Comparison of ENCODE assay signal across 9 cellular contexts in the genomic region with DNA sequence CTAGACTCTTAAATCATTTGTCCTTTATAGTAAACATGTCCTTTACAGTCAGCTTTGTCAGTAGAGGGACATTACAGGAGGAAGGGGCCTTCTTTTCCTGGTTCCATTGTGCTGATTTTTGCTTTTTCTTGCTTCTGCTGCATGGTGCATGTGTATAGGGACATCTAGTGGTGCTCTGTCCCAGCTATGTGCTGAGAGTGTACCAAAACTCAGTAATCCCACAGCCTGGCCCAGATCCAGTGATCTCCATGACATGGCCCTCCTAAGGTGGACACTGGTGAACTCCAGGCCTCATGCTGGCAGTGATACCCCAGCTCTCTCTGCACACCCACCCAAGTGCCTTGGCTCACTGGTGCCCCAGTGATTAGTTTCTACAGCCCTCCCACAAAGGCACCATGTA. TPM values are rescaled to one million over a fixed set of nuclear protein-coding genes. Genes with fewer than 3 reads are reported as not detected.
DNase-seq lines count a peak whose midpoint lies in the region; ATAC-seq and TF ChIP-seq lines count a peak whose summit lies in the region.
"Had no signal": no experiment of that assay in that cellular context is flagged by ENCODE, and none has a peak within 500 bp of the region (broad histone marks: within the 10 kb centered on the region; RNA-seq: fewer than 3 reads in every experiment).

No MANE protein-coding gene starts in this region.

- H2BK120ac ChIP-seq in mesenchymal stem cell (ENCODE audit: low read depth, low read length) = no peak overlapping the region

- no peaks in the 10 kb centered on the region for H3K9me2 ChIP-seq in DOHH2 (replicated peaks; ENCODE audit: control insufficient read depth, low read length)

- H2BK12ac ChIP-seq in mesenchymal stem cell (ENCODE audit: low read length in 2 of 2) = no peak overlapping the region

- H3K4me2 ChIP-seq in DOHH2 (ENCODE audit: low read length) (no peak overlapping the region), mesenchymal stem cell (ENCODE audit: low read length, poor library complexity, severe bottlenecking) (no peak overlapping the region)

- no peak overlapping the region for H2AFZ ChIP-seq in mesenchymal stem cell (ENCODE audit: low read depth, low read length)

- H4K91ac ChIP-seq in mesenchymal stem cell (ENCODE audit: low read length) = no peak overlapping the region

- H4K20me1 ChIP-seq in DOHH2 (ENCODE audit: control insufficient read depth, insufficient read depth, low read depth, low read length) = no peaks in the 10 kb centered on the region

- peak; percentile 77 for ATAC-seq in body of pancreas
- no peak for ATAC-seq in GM19397 (IDR thresholded peaks at IDR 0.05; ENCODE audit: unreplicated experiment)
- no peak for ATAC-seq in HG03378 (IDR thresholded peaks at IDR 0.05; ENCODE audit: unreplicated experiment)
- ATAC-seq: activated naive CD4-positive, alpha-beta T cell treated with anti-CD3 and anti-CD28 coated beads, Interleukin-2, amount 50 U/mL, for 72 hours had no signal

- no peak overlapping the region for H2AK5ac ChIP-seq in mesenchymal stem cell (ENCODE audit: low read length, severe bottlenecking)

- H3K27me3 ChIP-seq in DOHH2 (ENCODE audit: control insufficient read depth, low read length) (no peaks in the 10 kb centered on the region), body of pancreas (no peaks in the 10 kb centered on the region), mesenchymal stem cell (ENCODE audit: control insufficient read depth in 1 of 2, insufficient read depth in 1 of 2, low read length in 2 of 2) (peaks cover 0 to 3% of the 10 kb centered on the region in 2 experiments)
- H3K27me3 ChIP-seq: SJSA1 had no signal

- peak overlapping the region in 1 of 2 experiments; percentile 55 for H3K14ac ChIP-seq in mesenchymal stem cell (ENCODE audit: low read length in 2 of 2)

- H3K9ac ChIP-seq in mesenchymal stem cell (ENCODE audit: low read length) = no peak overlapping the region

- DNase-seq in HT-29 (ENCODE audit: low spot score) (peak; percentile 20), body of pancreas (peak; percentile 41 to 67 (median 52)), mesenchymal stem cell (peak; percentile 32), amniotic stem cell (lab: John Stamatoyannopoulos, UW) (no peak)

- no peak for TF ChIP-seq POLR2A in body of pancreas (IDR thresholded peaks at IDR 0.05)

- no peak overlapping the region for H3K23ac ChIP-seq in mesenchymal stem cell (ENCODE audit: low read length in 2 of 2)

- no peak overlapping the region for H4K8ac ChIP-seq in mesenchymal stem cell (ENCODE audit: low read length)

- H3K27ac ChIP-seq in DOHH2 (ENCODE audit: low read depth, low read length) = no peak overlapping the region
- peak overlapping the region in 2 of 4 donors; percentile 59 to 63 for H3K27ac ChIP-seq in body of pancreas
- no peak overlapping the region for H3K27ac ChIP-seq in mesenchymal stem cell (ENCODE audit: low read length, poor library complexity, severe bottlenecking)
- H3K27ac ChIP-seq: SJSA1 had no signal

- H3K9me3 ChIP-seq in DOHH2 (ENCODE audit: control insufficient read depth, insufficient read depth, low read length) (no peaks in the 10 kb centered on the region), body of pancreas (no peaks in the 10 kb centered on the region), mesenchymal stem cell (ENCODE audit: control insufficient read depth, low read length) (no peaks in the 10 kb centered on the region)
- H3K9me3 ChIP-seq: SJSA1 had no signal

- intact Hi-C loops in body of pancreas (cut with DNase I) = no loop called here

- H3K79me2 ChIP-seq in DOHH2 (ENCODE audit: control insufficient read depth, low read length) = no peaks in the 10 kb centered on the region

- no peaks in the 10 kb centered on the region for H3K79me1 ChIP-seq in mesenchymal stem cell (replicated peaks; ENCODE audit: low read length, poor library complexity, severe bottlenecking)

- no peak overlapping the region for H3K4ac ChIP-seq in mesenchymal stem cell (ENCODE audit: low read depth in 1 of 2, low read length in 2 of 2)

- H2BK15ac ChIP-seq in mesenchymal stem cell (ENCODE audit: low read depth, poor library complexity, severe bottlenecking) = no peak overlapping the region

- no peaks in the 10 kb centered on the region for H3F3A ChIP-seq in DOHH2 (ENCODE audit: control insufficient read depth, insufficient read depth)

- H3K4me3 ChIP-seq in DOHH2 (ENCODE audit: low read length) (no peak overlapping the region), body of pancreas (no peak overlapping the region), mesenchymal stem cell (ENCODE audit: insufficient read depth in 1 of 2, low read depth in 1 of 2, low read length in 2 of 2) (no peak overlapping the region)
- H3K4me3 ChIP-seq: SJSA1 had no signal

- TF ChIP-seq CTCF in DOHH2 (IDR thresholded peaks at IDR 0.05; ENCODE audit: low read depth, low read length, poor library complexity, severe bottlenecking) (peak; percentile 21), body of pancreas (IDR thresholded peaks at IDR 0.05) (peak; percentile 9 to 61 (median 49))

- H3K36me3 ChIP-seq in DOHH2 (ENCODE audit: control insufficient read depth, low read length) = no peaks in the 10 kb centered on the region
- H3K36me3 ChIP-seq in body of pancreas (replicated peaks in 1 of 2; ENCODE audit: insufficient read depth in 1 of 2, low read depth in 2 of 2) = no peaks in the 10 kb centered on the region
- no peaks in the 10 kb centered on the region for H3K36me3 ChIP-seq in mesenchymal stem cell (ENCODE audit: control insufficient read depth in 1 of 2, insufficient read depth in 2 of 2, low read depth in 1 of 2, low read length in 2 of 2)
- H3K36me3 ChIP-seq: SJSA1 had no signal

- H3K18ac ChIP-seq in mesenchymal stem cell (ENCODE audit: low read depth in 1 of 2, low read length in 2 of 2) = no peak overlapping the region

- H3K4me1 ChIP-seq in DOHH2 (ENCODE audit: control insufficient read depth, low read length) = no peaks in the 10 kb centered on the region
- H3K4me1 ChIP-seq in body of pancreas = no peaks in the 10 kb centered on the region
- H3K4me1 ChIP-seq in mesenchymal stem cell (ENCODE audit: control insufficient read depth, insufficient read depth, low read depth, low read length) = no peaks in the 10 kb centered on the region
- H3K4me1 ChIP-seq: SJSA1 had no signal

- no peak overlapping the region for H2BK5ac ChIP-seq in mesenchymal stem cell (ENCODE audit: low read depth, low read length, poor library complexity, severe bottlenecking)

RNA-seq across cellular contexts. Expression of gene MAGEB17, which starts 45.2 kb away (rescaled TPM):
- not detected in 2 replicates for total RNA-seq in HT-29 (2014; rRNA removed; shearing (Covaris generic))
- total RNA-seq in body of pancreas = 1 to 10 TPM in 1 of 2 donors, under 1 TPM in 1; 0.52 to 7.3 TPM
- polyA plus RNA-seq in mesenchymal stem cell (2013, experiment 1 of 2) = 0.03 TPM
- polyA plus RNA-seq in mesenchymal stem cell (2013, experiment 2 of 2) = not detected
- total RNA-seq: activated naive CD4-positive, alpha-beta T cell treated with anti-CD3 and anti-CD28 coated beads, Interleukin-2, amount 50 U/mL, for 72 hours had no signal
